ENCODE assay signal across 9 cellular contexts in genomic region chr1:186155594-186155993, GRCh38.
A peak's percentile ranks its signal among the peaks of the same experiment; 100 is the strongest.
DNase-seq lines count a peak whose midpoint lies in the region; ATAC-seq and TF ChIP-seq lines count a peak whose summit lies in the region.
"Had no signal": no experiment of that assay in that cellular context is flagged by ENCODE, and none has a peak within 500 bp of the region (broad histone marks: within the 10 kb centered on the region; RNA-seq: fewer than 3 reads in every experiment).

No MANE protein-coding gene starts in this region.

- H3K27me3 ChIP-seq in thoracic aorta (replicated peaks; ENCODE audit: insufficient read depth): no peaks in the 10 kb centered on the region

- H3K27ac ChIP-seq in thoracic aorta (no peak overlapping the region), substantia nigra (ENCODE audit: low read depth, low read length, poor library complexity, severe bottlenecking) (no peak overlapping the region)

- no peak overlapping the region for H3K4me3 ChIP-seq in thoracic aorta

- no peaks in the 10 kb centered on the region for H3K9me3 Mint-ChIP-seq in activated T-helper 2 cell treated with anti-CD3 and anti-CD28 coated beads, Interferon-gamma antibody, Interleukin-2, Interleukin-4, amounts not matched to agents 10 μg/mL and 5 μg/mL and 100 μg/mL, durations not matched to agents 14 hours and 24 hours and 36 hours
- H3K9me3 Mint-ChIP-seq: memory B cell had no signal

- peaks cover 12 to 26% of the 10 kb centered on the region in 2 donors for H3K4me1 ChIP-seq in thoracic aorta (ENCODE audit: control insufficient read depth in 1 of 2, low read depth in 2 of 2)

- TF ChIP-seq CTCF in thoracic aorta (IDR thresholded peaks at IDR 0.05): peak; percentile 44

- intact Hi-C loops in activated T-helper 2 cell treated with anti-CD3 and anti-CD28 coated beads, Interferon-gamma antibody, Interleukin-2, Interleukin-4, amounts not matched to agents 10 μg/mL and 5 μg/mL and 100 μg/mL, durations not matched to agents 14 hours and 24 hours and 36 hours (cut with micrococcal nuclease): loop anchor here (10.0 kb wide), 1 partner anchor 149 kb away; no protein-coding TSS in a partner anchor

- no peak overlapping the region for H3K27ac Mint-ChIP-seq in activated T-helper 2 cell treated with anti-CD3 and anti-CD28 coated beads, Interferon-gamma antibody, Interleukin-2, Interleukin-4, amounts not matched to agents 10 μg/mL and 5 μg/mL and 100 μg/mL, durations not matched to agents 14 hours and 24 hours and 36 hours
- H3K27ac Mint-ChIP-seq: memory B cell had no signal

- peaks cover 4% of the 10 kb centered on the region for H3K36me3 ChIP-seq in thoracic aorta

- H3K27me3 Mint-ChIP-seq in activated T-helper 2 cell treated with anti-CD3 and anti-CD28 coated beads, Interferon-gamma antibody, Interleukin-2, Interleukin-4, amounts not matched to agents 10 μg/mL and 5 μg/mL and 100 μg/mL, durations not matched to agents 14 hours and 24 hours and 36 hours (ENCODE audit: low read depth): peaks cover 3% of the 10 kb centered on the region
- H3K27me3 Mint-ChIP-seq: memory B cell had no signal

- ATAC-seq in GM18511 (IDR thresholded peaks at IDR 0.05; ENCODE audit: unreplicated experiment) (peak; percentile 95), HG03565 (IDR thresholded peaks at IDR 0.05; ENCODE audit: unreplicated experiment) (peak; percentile 68), thoracic aorta (ENCODE audit: insufficient number of reproducible peaks, low FRiP score, low read depth) (no peak)

- DNase-seq in Ammon's horn (ENCODE audit: low spot score): peak; percentile 37
- DNase-seq in SIG-M5 treated with dmso at 0.1 percent for 504 hours (lab: John Stamatoyannopoulos, UW; ENCODE audit: unreplicated experiment): peak; percentile 72
- DNase-seq in fibroblast of the conjunctiva (ENCODE audit: low read depth): peak; percentile 67
- no peak for DNase-seq in thoracic aorta (ENCODE audit: low spot score)
- DNase-seq in activated T-helper 2 cell treated with anti-CD3 and anti-CD28 coated beads, Interferon-gamma antibody, Interleukin-2, Interleukin-4, amounts not matched to agents 10 μg/mL and 5 μg/mL and 100 μg/mL, durations not matched to agents 14 hours and 24 hours and 36 hours (ENCODE audit: low spot score): no peak
- no peak for DNase-seq in substantia nigra (lab: John Stamatoyannopoulos, UW)

- no peaks in the 10 kb centered on the region for H3K9me3 ChIP-seq in thoracic aorta

- no peaks in the 10 kb centered on the region for H3K36me3 Mint-ChIP-seq in activated T-helper 2 cell treated with anti-CD3 and anti-CD28 coated beads, Interferon-gamma antibody, Interleukin-2, Interleukin-4, amounts not matched to agents 10 μg/mL and 5 μg/mL and 100 μg/mL, durations not matched to agents 14 hours and 24 hours and 36 hours (ENCODE audit: low read depth)
- H3K36me3 Mint-ChIP-seq: memory B cell had no signal

- no peaks in the 10 kb centered on the region for H3K4me1 Mint-ChIP-seq in activated T-helper 2 cell treated with anti-CD3 and anti-CD28 coated beads, Interferon-gamma antibody, Interleukin-2, Interleukin-4, amounts not matched to agents 10 μg/mL and 5 μg/mL and 100 μg/mL, durations not matched to agents 14 hours and 24 hours and 36 hours (ENCODE audit: low read depth)
- H3K4me1 Mint-ChIP-seq: memory B cell had no signal

- H3K4me3 Mint-ChIP-seq in activated T-helper 2 cell treated with anti-CD3 and anti-CD28 coated beads, Interferon-gamma antibody, Interleukin-2, Interleukin-4, amounts not matched to agents 10 μg/mL and 5 μg/mL and 100 μg/mL, durations not matched to agents 14 hours and 24 hours and 36 hours (ENCODE audit: low read depth): no peak overlapping the region
- H3K4me3 Mint-ChIP-seq: memory B cell had no signal

Comparison
In these comparisons a context has a peak if more than half of its experiments do, and no peak if none do; other contexts are left out.
1. DNase-seq: peak in Ammon's horn (single experiment), SIG-M5 treated with dmso at 0.1 percent for 504 hours (single experiment) and fibroblast of the conjunctiva (single experiment); none in thoracic aorta (single experiment), activated T-helper 2 cell treated with anti-CD3 and anti-CD28 coated beads, Interferon-gamma antibody, Interleukin-2, Interleukin-4, amounts not matched to agents 10 μg/mL and 5 μg/mL and 100 μg/mL, durations not matched to agents 14 hours and 24 hours and 36 hours (single experiment) and substantia nigra (0 of 49).